ENCODE assay signal across 22 cellular contexts in the genomic region with DNA sequence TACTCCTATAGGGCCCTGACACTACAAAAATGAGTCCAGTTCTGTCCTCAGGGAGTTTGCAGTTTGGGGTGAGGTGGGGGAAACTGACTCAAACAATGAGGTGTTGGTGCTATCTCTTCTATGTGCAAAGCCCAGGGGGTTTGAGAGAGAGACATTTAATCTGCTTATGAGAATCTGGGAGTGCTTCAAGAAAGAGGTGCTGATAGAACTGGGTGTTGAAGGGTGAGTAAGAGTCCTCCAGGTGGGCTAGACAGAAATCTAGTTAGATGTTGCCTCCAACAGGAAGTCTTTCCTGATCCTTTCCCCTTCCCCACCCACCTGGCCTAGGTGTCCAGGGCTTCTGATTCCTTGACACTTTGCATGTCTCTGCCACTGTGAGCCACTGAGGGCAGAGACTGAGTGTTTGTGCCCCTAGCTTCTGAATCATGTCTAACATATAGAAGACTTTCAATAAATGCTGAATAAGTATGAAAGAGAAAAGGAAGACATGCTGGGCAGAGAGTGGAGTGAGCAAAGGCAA. TPM values are rescaled to one million over a fixed set of nuclear protein-coding genes. Genes with fewer than 3 reads are reported as not detected.
"Had no signal": no experiment of that assay in that cellular context is flagged by ENCODE, and none has a peak within 500 bp of the region (broad histone marks: within the 10 kb centered on the region; RNA-seq: fewer than 3 reads in every experiment).

No MANE protein-coding gene starts in this region.

- DNase-seq: activated CD4-positive, alpha-beta T cell treated with anti-CD3 and anti-CD28 coated beads for 1 hour; activated CD4-positive, alpha-beta T cell treated with anti-CD3 and anti-CD28 coated beads, Interleukin-2, amount 10 ng/mL, durations not matched to agents 7 days and 5 days; activated CD8-positive, alpha-beta T cell treated with anti-CD3 and anti-CD28 coated beads for 36 hours; activated naive CD4-positive, alpha-beta T cell; activated T-cell treated with anti-CD3 and anti-CD28 coated beads, Interleukin-2, amount 50 U/mL, for 48 hours; anterior cingulate cortex; dermis blood vessel endothelial cell; effector CD4-positive, alpha-beta T cell; foreskin melanocyte; left ventricle myocardium inferior; psoas muscle; spleen; stimulated activated naive CD4-positive, alpha-beta T cell; T-helper 2 cell had no signal

- H3K4me1 Mint-ChIP-seq: activated CD4-positive, alpha-beta T cell treated with anti-CD3 and anti-CD28 coated beads, Interleukin-2, amount 10 ng/mL, durations not matched to agents 7 days and 5 days had no signal

- H3K9me3 ChIP-seq: esophagus muscularis mucosa, left ventricle myocardium inferior, mucosa of descending colon, psoas muscle, spleen, suprapubic skin, tibial artery had no signal

- H3K36me3 Mint-ChIP-seq: activated naive CD8-positive, alpha-beta T cell had no signal

- H3K4me3 Mint-ChIP-seq: activated CD4-positive, alpha-beta T cell treated with anti-CD3 and anti-CD28 coated beads, Interleukin-2, amount 10 ng/mL, durations not matched to agents 7 days and 5 days; activated CD8-positive, alpha-beta T cell treated with anti-CD3 and anti-CD28 coated beads for 36 hours; activated naive CD8-positive, alpha-beta T cell had no signal

- H3K4me3 ChIP-seq: esophagus muscularis mucosa, left ventricle myocardium inferior, mucosa of descending colon, psoas muscle, spleen, suprapubic skin, tibial artery had no signal

- H3K27me3 ChIP-seq: tibial artery had no signal

- H3K9me3 Mint-ChIP-seq: activated CD4-positive, alpha-beta T cell treated with anti-CD3 and anti-CD28 coated beads, Interleukin-2, amount 10 ng/mL, durations not matched to agents 7 days and 5 days; activated CD8-positive, alpha-beta T cell treated with anti-CD3 and anti-CD28 coated beads for 36 hours; activated T-helper 2 cell treated with anti-CD3 and anti-CD28 coated beads, Interferon-gamma antibody, Interleukin-2, Interleukin-4, amounts not matched to agents 10 μg/mL and 5 μg/mL and 100 μg/mL, durations not matched to agents 14 hours and 24 hours and 36 hours had no signal

- H3K36me3 ChIP-seq: esophagus muscularis mucosa, left ventricle myocardium inferior, spleen, suprapubic skin, tibial artery had no signal

- H3K27ac ChIP-seq: esophagus muscularis mucosa, left ventricle myocardium inferior, parathyroid adenoma, psoas muscle, spleen had no signal

- H3K27ac Mint-ChIP-seq: activated CD4-positive, alpha-beta T cell treated with anti-CD3 and anti-CD28 coated beads, Interleukin-2, amount 10 ng/mL, durations not matched to agents 7 days and 5 days; activated CD8-positive, alpha-beta T cell treated with anti-CD3 and anti-CD28 coated beads for 36 hours; activated naive CD8-positive, alpha-beta T cell; activated T-helper 2 cell treated with anti-CD3 and anti-CD28 coated beads, Interferon-gamma antibody, Interleukin-2, Interleukin-4, amounts not matched to agents 10 μg/mL and 5 μg/mL and 100 μg/mL, durations not matched to agents 14 hours and 24 hours and 36 hours had no signal

- H3K4me1 ChIP-seq: parathyroid adenoma had no signal

RNA-seq across cellular contexts. Expression of a gene that starts 53.0 kb away (rescaled TPM):
- total RNA-seq: dermis blood vessel endothelial cell, urinary bladder had no signal
